Comparison of ENCODE assay signal across 8 cellular contexts in the genomic region with DNA sequence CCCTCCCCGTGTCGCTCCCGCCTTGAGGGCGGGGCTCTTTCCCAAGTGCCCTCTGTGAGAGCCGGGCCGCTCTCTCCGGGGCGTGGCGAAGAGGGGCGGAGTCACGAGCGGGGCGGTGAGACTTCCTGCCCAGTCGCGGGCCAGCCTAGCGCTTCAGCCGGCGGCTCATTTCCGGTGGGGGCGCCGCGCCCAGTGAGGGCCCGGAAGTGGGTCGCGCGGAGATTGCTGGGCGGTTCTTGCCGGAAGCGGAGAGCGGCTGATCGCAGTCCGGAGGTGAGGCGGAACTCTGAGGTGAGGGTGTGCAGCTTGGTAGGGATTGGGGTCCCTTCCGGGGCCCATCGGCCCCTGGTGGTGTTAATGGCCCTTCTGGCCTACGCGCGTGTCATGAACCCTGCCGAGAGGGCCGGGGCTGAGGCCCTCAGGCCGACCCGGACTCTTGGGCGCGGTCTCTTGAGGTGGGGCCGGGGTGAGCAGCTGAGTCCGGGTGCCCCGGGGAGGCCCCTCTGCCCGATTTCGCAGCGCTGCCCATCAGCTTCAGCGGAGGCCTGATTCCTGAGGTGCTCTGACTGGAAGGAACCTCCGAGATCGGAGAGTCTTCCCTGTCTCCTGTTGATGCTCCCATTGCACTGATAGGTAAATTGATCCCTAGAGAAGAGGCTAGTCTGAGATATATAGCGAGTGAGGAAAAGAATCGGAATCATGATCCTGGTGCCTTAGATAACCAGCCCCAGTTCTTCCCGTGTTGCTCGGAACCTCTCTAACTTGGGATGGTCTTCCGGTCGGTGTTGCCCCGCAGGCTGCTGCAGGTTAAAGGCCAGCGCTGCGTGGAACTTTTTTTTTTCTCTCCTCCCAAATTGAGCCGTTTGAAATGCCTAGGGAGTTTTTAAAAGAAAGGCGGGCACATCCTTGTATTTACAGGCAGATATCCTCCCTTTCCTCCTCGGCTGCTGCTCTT. TPM values are rescaled to one million over a fixed set of nuclear protein-coding genes. Genes with fewer than 3 reads are reported as not detected.
A peak's percentile ranks its signal among the peaks of the same experiment; 100 is the strongest.
DNase-seq lines count a peak whose midpoint lies in the region; TF ChIP-seq lines count a peak whose summit lies in the region.

A gene with protein sequence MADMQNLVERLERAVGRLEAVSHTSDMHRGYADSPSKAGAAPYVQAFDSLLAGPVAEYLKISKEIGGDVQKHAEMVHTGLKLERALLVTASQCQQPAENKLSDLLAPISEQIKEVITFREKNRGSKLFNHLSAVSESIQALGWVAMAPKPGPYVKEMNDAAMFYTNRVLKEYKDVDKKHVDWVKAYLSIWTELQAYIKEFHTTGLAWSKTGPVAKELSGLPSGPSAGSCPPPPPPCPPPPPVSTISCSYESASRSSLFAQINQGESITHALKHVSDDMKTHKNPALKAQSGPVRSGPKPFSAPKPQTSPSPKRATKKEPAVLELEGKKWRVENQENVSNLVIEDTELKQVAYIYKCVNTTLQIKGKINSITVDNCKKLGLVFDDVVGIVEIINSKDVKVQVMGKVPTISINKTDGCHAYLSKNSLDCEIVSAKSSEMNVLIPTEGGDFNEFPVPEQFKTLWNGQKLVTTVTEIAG (plus strand): TSS at position 219 of the 955 bp plus-strand sequence. CDS start 18,618 bp downstream, outside the sequence.

- peaks cover 17% of the 10 kb centered on the region for H3F3A ChIP-seq in MM.1S (ENCODE audit: insufficient read depth, low read length)

- peak within 1 kb of the TSS; percentile 83 for H2AFZ ChIP-seq in MM.1S (ENCODE audit: low read length)

- DNase-seq in HAP-1 (ENCODE audit: low spot score in 2 of 2) = peak; percentile 89 to 100
- peak; percentile 99 for DNase-seq in MM.1S
- peak; percentile 99 for DNase-seq in SJCRH30
- peak; percentile 100 for DNase-seq in activated gamma-delta T cell treated with anti-CD3 and anti-CD28 coated beads, Interleukin-2, amount 50 U/mL, for 16 hours (ENCODE audit: low read depth)
- peak; percentile 99 for DNase-seq in fibroblast of villous mesenchyme (ENCODE audit: low read depth)
- peak; percentile 99 for DNase-seq in neural crest cell (ENCODE audit: low read depth, low spot score)
- peak; percentile 98 for DNase-seq in stromal cell of bone marrow (ENCODE audit: low read depth)

- no peaks in the 10 kb centered on the region for H3K9me3 ChIP-seq in ES-I3 (ENCODE audit: control insufficient read depth, insufficient read depth, low read length)
- H3K9me3 ChIP-seq in HAP-1 = no peaks in the 10 kb centered on the region
- no peaks in the 10 kb centered on the region for H3K9me3 ChIP-seq in MM.1S (replicated peaks; ENCODE audit: insufficient read depth, low read length)
- no peaks in the 10 kb centered on the region for H3K9me3 ChIP-seq in SJCRH30 (replicated peaks)

- in situ Hi-C loops in HAP-1 (cut with MboI; ENCODE audit: low sequenced_read_pairs) = no loop called here

- H3K4me1 ChIP-seq in ES-I3 (ENCODE audit: insufficient read depth, low read length) (peaks cover 9% of the 10 kb centered on the region; the same call in 1 of the 2 replicates), HAP-1 (peaks cover 7% of the 10 kb centered on the region; the same call in 1 of the 2 replicates), MM.1S (ENCODE audit: low read length) (peaks cover 22% of the 10 kb centered on the region), SJCRH30 (peaks cover 23% of the 10 kb centered on the region)

- H3K27ac Mint-ChIP-seq in neural crest cell (ENCODE audit: unreplicated experiment) = peak within 1 kb of the TSS; percentile 98

- H3K9ac ChIP-seq in ES-I3 (ENCODE audit: low read depth, low read length) = peak within 1 kb of the TSS; percentile 89
- H3K9ac ChIP-seq in MM.1S (ENCODE audit: low read length) = peak within 1 kb of the TSS; percentile 86

- H3K4me3 Mint-ChIP-seq in neural crest cell = peak within 1 kb of the TSS; percentile 97

- H3K27ac ChIP-seq in MM.1S (ENCODE audit: low read length) (peak within 1 kb of the TSS; percentile 91), SJCRH30 (peak within 1 kb of the TSS; percentile 98)

- peak within 1 kb of the TSS; percentile 82 for H3K4me2 ChIP-seq in MM.1S (ENCODE audit: low read depth, low read length)

- H3K27me3 ChIP-seq in HAP-1 (ENCODE audit: low read depth) (no peaks in the 10 kb centered on the region), MM.1S (replicated peaks; ENCODE audit: insufficient read depth, low read length) (no peaks in the 10 kb centered on the region), SJCRH30 (no peaks in the 10 kb centered on the region)

- no peaks in the 10 kb centered on the region for H4K20me1 ChIP-seq in MM.1S (ENCODE audit: insufficient read depth, low read length)

- H3K36me3 Mint-ChIP-seq in neural crest cell (ENCODE audit: low read depth) = no peaks in the 10 kb centered on the region

- H3K36me3 ChIP-seq in ES-I3 (ENCODE audit: insufficient read depth, low read length) (peaks cover 9% of the 10 kb centered on the region), HAP-1 (replicated peaks) (peaks cover 12% of the 10 kb centered on the region), MM.1S (replicated peaks; ENCODE audit: insufficient read depth, low read length) (no peaks in the 10 kb centered on the region; the same call in 1 of the 2 replicates), SJCRH30 (no peaks in the 10 kb centered on the region)

- no peaks in the 10 kb centered on the region for H3K9me3 Mint-ChIP-seq in neural crest cell

- H3K9me2 ChIP-seq in MM.1S (replicated peaks; ENCODE audit: insufficient read depth, low read length) = no peaks in the 10 kb centered on the region

- H3K4me3 ChIP-seq in HAP-1 (peak within 1 kb of the TSS; percentile 94), MM.1S (ENCODE audit: low read length) (peak within 1 kb of the TSS; percentile 99), SJCRH30 (peak within 1 kb of the TSS; percentile 77), fibroblast of villous mesenchyme (ENCODE audit: low read depth, low read length) (peak within 1 kb of the TSS; percentile 93)

- TF ChIP-seq CTCF in MM.1S (IDR thresholded peaks at IDR 0.05; ENCODE audit: low read length) = no peak
- no peak for TF ChIP-seq CTCF in fibroblast of villous mesenchyme (IDR thresholded peaks at IDR 0.05; ENCODE audit: insufficient read depth, low read depth, low read length)
- no peak for TF ChIP-seq CTCF in neural crest cell (conservative IDR thresholded peaks at IDR 0.05)

- peaks cover 52% of the 10 kb centered on the region for H3K4me1 Mint-ChIP-seq in neural crest cell

- H3K79me2 ChIP-seq in MM.1S (ENCODE audit: low read length) = peaks cover 53% of the 10 kb centered on the region

- no peaks in the 10 kb centered on the region for H3K27me3 Mint-ChIP-seq in neural crest cell (ENCODE audit: low read depth)

RNA-seq across cellular contexts. Expression of the gene that starts here (rescaled TPM):
- 254 and 279 TPM in 2 replicates for total RNA-seq in SJCRH30 (2014; rRNA removed; shearing (Covaris generic))
- total RNA-seq in fibroblast of villous mesenchyme (541 and 671 TPM in 2 replicates), neural crest cell (213 TPM in 2 replicates)

Comparison
In these comparisons a context has a peak if more than half of its experiments do, and no peak if none do; other contexts are left out.
1. Peak in every context shown above with its lines: DNase-seq, H3K4me3 ChIP-seq and H3K27ac ChIP-seq.